ENCODE assay signal across 15 cellular contexts in the genomic region with DNA sequence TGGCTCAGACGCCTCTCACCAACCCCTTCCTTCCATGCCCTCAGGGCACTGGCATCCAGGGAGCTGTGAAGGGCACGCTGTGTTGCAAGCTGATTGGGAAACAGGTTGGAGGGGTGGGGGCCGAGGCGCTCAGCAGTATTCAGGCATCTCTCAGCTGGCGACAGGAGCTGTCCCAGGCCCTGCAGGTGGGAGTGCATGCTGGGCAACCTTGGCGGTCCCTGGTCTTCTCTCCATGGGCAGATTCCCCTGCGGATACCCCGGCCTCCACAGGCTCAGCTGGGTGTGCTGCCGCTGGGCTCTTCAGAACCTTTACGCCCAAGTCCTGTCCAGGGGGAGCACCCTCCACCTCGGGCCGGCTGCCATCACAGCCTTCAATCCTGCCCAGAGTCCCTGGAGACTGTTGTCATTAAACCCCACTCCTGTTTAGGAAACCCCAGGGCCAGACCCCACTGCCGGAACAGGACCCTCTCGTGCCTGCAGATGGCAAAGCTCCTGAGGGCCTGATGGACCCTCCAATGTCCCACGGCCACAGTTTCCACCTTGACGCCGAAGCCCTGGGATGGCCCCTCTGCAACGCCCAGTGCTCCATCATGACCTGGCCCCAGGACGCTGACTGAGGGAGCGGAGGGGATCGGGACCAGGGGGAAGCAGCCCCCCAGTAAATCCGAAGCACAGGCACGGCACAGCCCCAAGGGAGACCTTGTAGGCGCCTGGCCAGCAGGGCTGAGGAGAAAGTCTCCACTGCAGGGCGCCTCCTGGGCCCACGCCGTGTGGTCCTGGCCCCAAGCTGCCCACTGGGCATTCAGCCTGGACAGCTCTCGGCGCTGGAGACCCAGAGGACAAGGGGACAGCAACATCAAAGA. TPM values are rescaled to one million over a fixed set of nuclear protein-coding genes. Genes with fewer than 3 reads are reported as not detected.
A peak's percentile ranks its signal among the peaks of the same experiment; 100 is the strongest.
DNase-seq lines count a peak whose midpoint lies in the region; ATAC-seq and TF ChIP-seq lines count a peak whose summit lies in the region.
"Had no signal": no experiment of that assay in that cellular context is flagged by ENCODE, and none has a peak within 500 bp of the region (broad histone marks: within the 10 kb centered on the region; RNA-seq: fewer than 3 reads in every experiment).

No MANE protein-coding gene starts in this region.

- TF ChIP-seq CTCF in NB4 (IDR thresholded peaks at IDR 0.05; ENCODE audit: low read depth, low read length), result no peak
- TF ChIP-seq CTCF in glutamatergic neuron (IDR thresholded peaks at IDR 0.05; ENCODE audit: partially characterized antibody, unreplicated experiment), result no peak
- no peak for TF ChIP-seq CTCF in osteocyte (IDR thresholded peaks at IDR 0.05)
- no peak for TF ChIP-seq CTCF in CD14-positive monocyte (IDR thresholded peaks at IDR 0.05)

- no peak for ATAC-seq in GM19351 (IDR thresholded peaks at IDR 0.05; ENCODE audit: unreplicated experiment)
- ATAC-seq: activated naive CD4-positive, alpha-beta T cell treated with anti-CD3 and anti-CD28 coated beads, Interleukin-2, amount 50 U/mL, for 72 hours; SK-N-SH treated with all-trans-retinoic acid at 6 μM for 48 hours had no signal

- DNase-seq in NCI-H1417 (lab: John Stamatoyannopoulos, UW) (peak in 2 of 3 experiments; percentile 49 to 77), NCI-H1417 treated with DMSO at 0.1 percent for 48 hours (lab: John Stamatoyannopoulos, UW) (no peak), NB4 (ENCODE audit: low read depth) (peak; percentile 22), glutamatergic neuron (peak; percentile 12), osteocyte (ENCODE audit: extremely low spot score, unreplicated experiment) (peak; percentile 84), MG63 (no peak), CD14-positive monocyte (ENCODE audit: low spot score) (no peak)
- DNase-seq: immature natural killer cell, NCI-H1105 treated with DMSO at 0.1 percent for 48 hours, NCI-H226 had no signal

- TF ChIP-seq POLR2A in NB4 (IDR thresholded peaks at IDR 0.05; ENCODE audit: extremely low read depth, insufficient read length), result no peak

- H3K27me3 Mint-ChIP-seq in glutamatergic neuron (ENCODE audit: unreplicated experiment) (peaks cover 3% of the 10 kb centered on the region), osteocyte (ENCODE audit: unreplicated experiment) (no peaks in the 10 kb centered on the region), CD14-positive monocyte (ENCODE audit: low read depth in 3 of 3) (peaks cover 1 to 9% (median 3%) of the 10 kb centered on the region in 3 donors)

- H3K9me3 ChIP-seq in MG63, result no peaks in the 10 kb centered on the region

- H3K9me3 Mint-ChIP-seq in glutamatergic neuron (ENCODE audit: unreplicated experiment), result peaks cover 7% of the 10 kb centered on the region
- H3K9me3 Mint-ChIP-seq in osteocyte (ENCODE audit: unreplicated experiment), result no peaks in the 10 kb centered on the region
- no peaks in the 10 kb centered on the region for H3K9me3 Mint-ChIP-seq in CD14-positive monocyte
- H3K9me3 Mint-ChIP-seq: activated naive CD4-positive, alpha-beta T cell treated with anti-CD3 and anti-CD28 coated beads, Interleukin-2, amount 50 U/mL, for 72 hours; immature natural killer cell had no signal

- intact Hi-C loops in CD14-positive monocyte (cut with micrococcal nuclease), result loop anchor here in 1 of 2 donors (2.0 kb wide), 1 partner anchor 93 kb away; no protein-coding TSS in a partner anchor

- peaks cover 2% of the 10 kb centered on the region; the same call in 1 of the 2 replicates for H3K27me3 ChIP-seq in MG63
- H3K27me3 ChIP-seq: cardiac muscle cell had no signal

- H3K4me3 ChIP-seq in NB4 (ENCODE audit: low read depth, low read length) (no peak overlapping the region), MG63 (no peak overlapping the region)
- H3K4me3 ChIP-seq: cardiac muscle cell, K562 had no signal

- H3K36me3 ChIP-seq in MG63, result no peaks in the 10 kb centered on the region
- H3K36me3 ChIP-seq: cardiac muscle cell had no signal

- H3K36me3 Mint-ChIP-seq in glutamatergic neuron (ENCODE audit: unreplicated experiment), result no peaks in the 10 kb centered on the region
- no peaks in the 10 kb centered on the region for H3K36me3 Mint-ChIP-seq in osteocyte (ENCODE audit: unreplicated experiment)
- no peaks in the 10 kb centered on the region for H3K36me3 Mint-ChIP-seq in CD14-positive monocyte
- H3K36me3 Mint-ChIP-seq: activated naive CD4-positive, alpha-beta T cell treated with anti-CD3 and anti-CD28 coated beads, Interleukin-2, amount 50 U/mL, for 72 hours; immature natural killer cell had no signal

- no peak overlapping the region for H3K27ac Mint-ChIP-seq in glutamatergic neuron (ENCODE audit: unreplicated experiment)
- no peak overlapping the region for H3K27ac Mint-ChIP-seq in osteocyte (ENCODE audit: unreplicated experiment)
- H3K27ac Mint-ChIP-seq in CD14-positive monocyte, result no peak overlapping the region
- H3K27ac Mint-ChIP-seq: activated naive CD4-positive, alpha-beta T cell treated with anti-CD3 and anti-CD28 coated beads, Interleukin-2, amount 50 U/mL, for 72 hours; immature natural killer cell had no signal

- H3K4me3 Mint-ChIP-seq in glutamatergic neuron (ENCODE audit: unreplicated experiment) (no peak overlapping the region), osteocyte (ENCODE audit: unreplicated experiment) (no peak overlapping the region), CD14-positive monocyte (no peak overlapping the region)
- H3K4me3 Mint-ChIP-seq: immature natural killer cell had no signal

- H3K4me1 Mint-ChIP-seq in glutamatergic neuron (ENCODE audit: low read depth, unreplicated experiment), result peaks cover 5% of the 10 kb centered on the region
- no peaks in the 10 kb centered on the region for H3K4me1 Mint-ChIP-seq in osteocyte (ENCODE audit: unreplicated experiment)
- no peaks in the 10 kb centered on the region for H3K4me1 Mint-ChIP-seq in CD14-positive monocyte
- H3K4me1 Mint-ChIP-seq: immature natural killer cell had no signal

RNA-seq across cellular contexts. Expression of a gene that starts 9.3 kb away (rescaled TPM):
- total RNA-seq in glutamatergic neuron (ENCODE audit: unreplicated experiment) (44.5 TPM), osteocyte (0.13 and 0.16 TPM in 2 replicates)
- total RNA-seq in MG63 (2014; rRNA removed; shearing (Covaris generic); ENCODE audit: low replicate concordance), result not detected in 2 replicates
- under 1 TPM; 0.02 to 0.06 TPM for polyA plus RNA-seq in CD14-positive monocyte

Comparison
In these comparisons a context has a peak if more than half of its experiments do, and no peak if none do; other contexts are left out.
1. DNase-seq: peak in NCI-H1417 (2 of 3), NB4 (single experiment), glutamatergic neuron (single experiment) and osteocyte (single experiment); none in NCI-H1417 treated with DMSO at 0.1 percent for 48 hours (single experiment), MG63 (single experiment) and CD14-positive monocyte (single experiment).
2. RNA of a gene that starts 9.3 kb away (total RNA-seq): 44.5 TPM in glutamatergic neuron (single experiment); 0.13 to 0.16 TPM in osteocyte and not detected in MG63; every median in the first group is over 10 times any median in the second.